In the genomic region with DNA sequence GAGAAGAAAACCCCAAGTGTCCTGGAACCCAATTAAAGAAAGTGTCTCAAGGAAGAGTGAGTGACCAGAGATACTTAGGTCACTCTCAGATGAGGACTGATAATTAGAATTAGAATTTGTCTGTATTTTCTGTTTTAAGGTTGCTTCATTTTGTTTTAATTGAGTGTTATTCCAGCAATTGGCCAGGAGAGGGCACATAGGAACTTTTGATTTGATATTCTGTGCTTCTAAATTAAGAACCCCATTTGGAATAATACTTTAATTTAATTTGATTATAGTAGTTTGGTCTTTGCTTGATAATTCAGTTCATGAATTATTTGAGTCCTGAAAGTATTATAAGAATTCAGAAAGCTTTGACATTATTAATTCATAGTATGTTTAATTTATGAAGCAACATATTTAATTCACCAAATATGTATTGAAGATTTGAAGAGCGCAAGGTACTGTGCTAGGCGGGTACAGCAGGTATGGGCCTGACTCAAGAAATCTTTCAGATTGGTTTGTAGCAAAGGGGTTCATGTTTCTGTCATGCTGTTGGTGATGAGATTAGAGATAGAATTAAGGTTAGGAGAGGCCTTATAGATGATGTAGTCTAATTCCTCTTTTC, we compare ENCODE assay signal across 9 cellular contexts.
DNase-seq lines count a peak whose midpoint lies in the region; ATAC-seq and TF ChIP-seq lines count a peak whose summit lies in the region.
"Had no signal": no experiment of that assay in that cellular context is flagged by ENCODE, and none has a peak within 500 bp of the region (broad histone marks: within the 10 kb centered on the region; RNA-seq: fewer than 3 reads in every experiment).

No MANE protein-coding gene starts in this region.

- peak; percentile 21 for TF ChIP-seq RAD21 in Ishikawa (IDR thresholded peaks at IDR 0.05; ENCODE audit: low read depth)

- no peak overlapping the region for H3K4me3 Mint-ChIP-seq in nephron progenitor cell
- H3K4me3 Mint-ChIP-seq: IgD-negative memory B cell had no signal

- H3K4me1 Mint-ChIP-seq in nephron progenitor cell, result peaks cover 7% of the 10 kb centered on the region

- TF ChIP-seq CTCF in nephron progenitor cell (IDR thresholded peaks at IDR 0.05), result peak; percentile 68

- peaks cover 12% of the 10 kb centered on the region for H3K36me3 Mint-ChIP-seq in nephron progenitor cell (ENCODE audit: low read depth)
- H3K36me3 Mint-ChIP-seq: IgD-negative memory B cell had no signal

- DNase-seq in COLO829 (ENCODE audit: low spot score), result peak; percentile 28
- DNase-seq in central memory CD4-positive, alpha-beta T cell, result peak; percentile 10
- no peak for DNase-seq in nephron progenitor cell
- no peak for DNase-seq in activated CD4-positive, alpha-beta T cell treated with anti-CD3 and anti-CD28 coated beads, Interleukin-2, amount 50 U/mL, for 4 hours
- DNase-seq in stimulated activated CD4-positive, alpha-beta T cell treated with anti-CD3 and anti-CD28 coated beads, Interleukin-2, amount 100 ng/mL, for 48 hours, result no peak

- TF ChIP-seq EP300 in Ishikawa (IDR thresholded peaks at IDR 0.05; ENCODE audit: borderline replicate concordance), result no peak

- H3K27me3 Mint-ChIP-seq in nephron progenitor cell (ENCODE audit: low read depth, poor library complexity), result no peaks in the 10 kb centered on the region

- no peaks in the 10 kb centered on the region for H3K9me3 Mint-ChIP-seq in nephron progenitor cell
- H3K9me3 Mint-ChIP-seq: IgD-negative memory B cell had no signal

- H3K27ac Mint-ChIP-seq in nephron progenitor cell, result no peak overlapping the region
- H3K27ac Mint-ChIP-seq: IgD-negative memory B cell had no signal

- ATAC-seq in GM18861 (IDR thresholded peaks at IDR 0.05; ENCODE audit: unreplicated experiment), result no peak
- no peak for ATAC-seq in HG03520 (IDR thresholded peaks at IDR 0.05; ENCODE audit: unreplicated experiment)

TF ChIP-seq in Ishikawa, 13 proteins besides CTCF, POLR2A, EP300 and RAD21:
- TF ChIP-seq NFIC (IDR thresholded peaks at IDR 0.05) (no peak), TCF12 (IDR thresholded peaks at IDR 0.05; ENCODE audit: low read depth) (no peak), YY1 (IDR thresholded peaks at IDR 0.05; ENCODE audit: low read depth) (no peak), CREB1 (IDR thresholded peaks at IDR 0.05; ENCODE audit: low read depth) (no peak), ZBTB7A (IDR thresholded peaks at IDR 0.05; ENCODE audit: low read depth) (no peak), FOXM1 (IDR thresholded peaks at IDR 0.05; ENCODE audit: borderline replicate concordance, low read depth) (no peak), CEBPB (IDR thresholded peaks at IDR 0.05) (no peak), EGR1 (IDR thresholded peaks at IDR 0.05) (no peak), TEAD4 (IDR thresholded peaks at IDR 0.05) (no peak), TAF1 (IDR thresholded peaks at IDR 0.05; ENCODE audit: low read depth) (no peak), MAX (IDR thresholded peaks at IDR 0.05) (no peak)
- TF ChIP-seq, protein P1, sequence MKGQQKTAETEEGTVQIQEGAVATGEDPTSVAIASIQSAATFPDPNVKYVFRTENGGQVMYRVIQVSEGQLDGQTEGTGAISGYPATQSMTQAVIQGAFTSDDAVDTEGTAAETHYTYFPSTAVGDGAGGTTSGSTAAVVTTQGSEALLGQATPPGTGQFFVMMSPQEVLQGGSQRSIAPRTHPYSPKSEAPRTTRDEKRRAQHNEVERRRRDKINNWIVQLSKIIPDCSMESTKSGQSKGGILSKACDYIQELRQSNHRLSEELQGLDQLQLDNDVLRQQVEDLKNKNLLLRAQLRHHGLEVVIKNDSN (IDR thresholded peaks at IDR 0.05), result no peak
- TF ChIP-seq, protein P2, sequence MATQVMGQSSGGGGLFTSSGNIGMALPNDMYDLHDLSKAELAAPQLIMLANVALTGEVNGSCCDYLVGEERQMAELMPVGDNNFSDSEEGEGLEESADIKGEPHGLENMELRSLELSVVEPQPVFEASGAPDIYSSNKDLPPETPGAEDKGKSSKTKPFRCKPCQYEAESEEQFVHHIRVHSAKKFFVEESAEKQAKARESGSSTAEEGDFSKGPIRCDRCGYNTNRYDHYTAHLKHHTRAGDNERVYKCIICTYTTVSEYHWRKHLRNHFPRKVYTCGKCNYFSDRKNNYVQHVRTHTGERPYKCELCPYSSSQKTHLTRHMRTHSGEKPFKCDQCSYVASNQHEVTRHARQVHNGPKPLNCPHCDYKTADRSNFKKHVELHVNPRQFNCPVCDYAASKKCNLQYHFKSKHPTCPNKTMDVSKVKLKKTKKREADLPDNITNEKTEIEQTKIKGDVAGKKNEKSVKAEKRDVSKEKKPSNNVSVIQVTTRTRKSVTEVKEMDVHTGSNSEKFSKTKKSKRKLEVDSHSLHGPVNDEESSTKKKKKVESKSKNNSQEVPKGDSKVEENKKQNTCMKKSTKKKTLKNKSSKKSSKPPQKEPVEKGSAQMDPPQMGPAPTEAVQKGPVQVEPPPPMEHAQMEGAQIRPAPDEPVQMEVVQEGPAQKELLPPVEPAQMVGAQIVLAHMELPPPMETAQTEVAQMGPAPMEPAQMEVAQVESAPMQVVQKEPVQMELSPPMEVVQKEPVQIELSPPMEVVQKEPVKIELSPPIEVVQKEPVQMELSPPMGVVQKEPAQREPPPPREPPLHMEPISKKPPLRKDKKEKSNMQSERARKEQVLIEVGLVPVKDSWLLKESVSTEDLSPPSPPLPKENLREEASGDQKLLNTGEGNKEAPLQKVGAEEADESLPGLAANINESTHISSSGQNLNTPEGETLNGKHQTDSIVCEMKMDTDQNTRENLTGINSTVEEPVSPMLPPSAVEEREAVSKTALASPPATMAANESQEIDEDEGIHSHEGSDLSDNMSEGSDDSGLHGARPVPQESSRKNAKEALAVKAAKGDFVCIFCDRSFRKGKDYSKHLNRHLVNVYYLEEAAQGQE (IDR thresholded peaks at IDR 0.05; ENCODE audit: low read depth), result no peak

Comparison
In these comparisons a context has a peak if more than half of its experiments do, and no peak if none do; other contexts are left out.
1. DNase-seq: peak in COLO829 (single experiment) and central memory CD4-positive, alpha-beta T cell (single experiment); none in nephron progenitor cell (single experiment), activated CD4-positive, alpha-beta T cell treated with anti-CD3 and anti-CD28 coated beads, Interleukin-2, amount 50 U/mL, for 4 hours (0 of 2) and stimulated activated CD4-positive, alpha-beta T cell treated with anti-CD3 and anti-CD28 coated beads, Interleukin-2, amount 100 ng/mL, for 48 hours (0 of 2).